ENCODE assay signal across 17 cellular contexts in the genomic region with DNA sequence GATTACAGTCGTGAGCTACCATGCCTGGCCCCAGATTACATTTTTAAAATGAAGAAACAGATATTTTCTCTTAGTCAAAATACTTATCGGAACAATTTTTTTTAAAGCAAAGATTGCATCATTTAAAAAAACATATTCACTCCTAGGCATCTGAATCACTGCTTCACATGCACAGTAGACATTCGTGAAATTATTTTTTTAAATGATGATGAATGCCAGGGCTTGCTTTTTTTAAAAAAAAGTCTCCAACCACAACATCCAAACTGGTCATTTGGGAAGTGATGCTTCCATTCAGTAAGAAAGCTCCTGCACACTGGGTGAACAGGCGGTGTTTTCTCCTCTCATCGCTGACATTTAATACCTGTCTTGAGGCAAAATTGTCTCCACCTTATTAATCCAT.
DNase-seq lines count a peak whose midpoint lies in the region; ATAC-seq and TF ChIP-seq lines count a peak whose summit lies in the region.
"Had no signal": no experiment of that assay in that cellular context is flagged by ENCODE, and none has a peak within 500 bp of the region (broad histone marks: within the 10 kb centered on the region; RNA-seq: fewer than 3 reads in every experiment).

No MANE protein-coding gene starts in this region.

- H3K4me1 ChIP-seq in rectal smooth muscle tissue (ENCODE audit: control insufficient read depth, insufficient read depth, low read length), result peaks cover 26% of the 10 kb centered on the region

- no peaks in the 10 kb centered on the region for H3K36me3 ChIP-seq in rectal smooth muscle tissue (ENCODE audit: control insufficient read depth, insufficient read depth, low read length)
- H3K36me3 ChIP-seq: spleen had no signal

- peak overlapping the region; percentile 19 for H3K27ac ChIP-seq in rectal smooth muscle tissue (ENCODE audit: low read depth, low read length)
- H3K27ac ChIP-seq: spleen had no signal

- H3K27me3 ChIP-seq in rectal smooth muscle tissue (ENCODE audit: control insufficient read depth, insufficient read depth, low read length), result no peaks in the 10 kb centered on the region
- H3K27me3 ChIP-seq: spleen had no signal

- DNase-seq in AG09319 (ENCODE audit: extremely low read depth, low read depth), result peak; percentile 3
- peak; percentile 36 for DNase-seq in amniotic stem cell (lab: John Stamatoyannopoulos, UW)
- DNase-seq in fibroblast of the aortic adventitia (ENCODE audit: low read depth), result peak; percentile 89
- DNase-seq in COLO829 (ENCODE audit: low spot score), result no peak
- no peak for DNase-seq in NCI-H1436 treated with DMSO at 0.1 percent for 48 hours (lab: John Stamatoyannopoulos, UW)
- DNase-seq: activated gamma-delta T cell treated with Interleukin-2 at 50 U/mL for 16 hours; effector memory CD8-positive, alpha-beta T cell; islet precursor cell; midbrain; NCI-H1092 treated with DMSO at 0.1 percent for 48 hours; NCI-H2171; SHP77; spleen; stimulated activated naive CD4-positive, alpha-beta T cell treated with Interleukin-2 at 50 U/mL for 16 hours had no signal

- no peak for ATAC-seq in GM19455 (IDR thresholded peaks at IDR 0.05; ENCODE audit: unreplicated experiment)
- ATAC-seq in HG03196 (IDR thresholded peaks at IDR 0.05; ENCODE audit: unreplicated experiment), result no peak
- ATAC-seq: effector memory CD8-positive, alpha-beta T cell had no signal

- H3K9ac ChIP-seq in rectal smooth muscle tissue (ENCODE audit: low read length), result no peak overlapping the region

- H3K4me3 ChIP-seq in fibroblast of the aortic adventitia (ENCODE audit: low read depth, low read length) (no peak overlapping the region), rectal smooth muscle tissue (ENCODE audit: low read length) (no peak overlapping the region)
- H3K4me3 ChIP-seq: spleen had no signal

- TF ChIP-seq CTCF in AG09319 (IDR thresholded peaks at IDR 0.05; ENCODE audit: low read depth, low read length) (no peak), fibroblast of the aortic adventitia (IDR thresholded peaks at IDR 0.05; ENCODE audit: insufficient read depth, low read length) (no peak)

Comparison
In these comparisons a context has a peak if more than half of its experiments do, and no peak if none do; other contexts are left out.
1. DNase-seq: peak in AG09319 (single experiment), amniotic stem cell (single experiment) and fibroblast of the aortic adventitia (single experiment); none in COLO829 (single experiment) and NCI-H1436 treated with DMSO at 0.1 percent for 48 hours (single experiment).